Comparison of ENCODE assay signal across 1 cellular context in genomic region chr3:197001106-197001971, GRCh38.
TF ChIP-seq lines count a peak whose summit lies in the region.

No MANE protein-coding gene starts in this region.

TF ChIP-seq in GM12878, 131 proteins besides CTCF, POLR2A, EP300 and RAD21 (continued from another document):
- TF ChIP-seq PBX3 (IDR thresholded peaks at IDR 0.05; ENCODE audit: insufficient replicate concordance, low read depth, low read length) = no peak
- no peak for TF ChIP-seq ETV6 (conservative IDR thresholded peaks at IDR 0.05 in 1 of 2, IDR thresholded peaks at IDR 0.05 in 1 of 2; ENCODE audit: borderline replicate concordance in 1 of 2, low read depth in 1 of 2)
- TF ChIP-seq SRF (IDR thresholded peaks at IDR 0.05; ENCODE audit: low read depth in 2 of 2, low read length in 2 of 2) = no peak
- no peak for TF ChIP-seq BCL11A (IDR thresholded peaks at IDR 0.05; ENCODE audit: low read depth, low read length)
- no peak; the same call in 1 of the 2 replicates for TF ChIP-seq ZNF592 (IDR thresholded peaks at IDR 0.05)
- TF ChIP-seq TCF7 (IDR thresholded peaks at IDR 0.05; ENCODE audit: borderline replicate concordance) = no peak
- no peak for TF ChIP-seq ELK1 (IDR thresholded peaks at IDR 0.05; ENCODE audit: low read depth, low read length)
TF ChIP-seq in GM12878: peak in this region for 18.
